1 cellular context compared by ENCODE assay signal in the genomic region with DNA sequence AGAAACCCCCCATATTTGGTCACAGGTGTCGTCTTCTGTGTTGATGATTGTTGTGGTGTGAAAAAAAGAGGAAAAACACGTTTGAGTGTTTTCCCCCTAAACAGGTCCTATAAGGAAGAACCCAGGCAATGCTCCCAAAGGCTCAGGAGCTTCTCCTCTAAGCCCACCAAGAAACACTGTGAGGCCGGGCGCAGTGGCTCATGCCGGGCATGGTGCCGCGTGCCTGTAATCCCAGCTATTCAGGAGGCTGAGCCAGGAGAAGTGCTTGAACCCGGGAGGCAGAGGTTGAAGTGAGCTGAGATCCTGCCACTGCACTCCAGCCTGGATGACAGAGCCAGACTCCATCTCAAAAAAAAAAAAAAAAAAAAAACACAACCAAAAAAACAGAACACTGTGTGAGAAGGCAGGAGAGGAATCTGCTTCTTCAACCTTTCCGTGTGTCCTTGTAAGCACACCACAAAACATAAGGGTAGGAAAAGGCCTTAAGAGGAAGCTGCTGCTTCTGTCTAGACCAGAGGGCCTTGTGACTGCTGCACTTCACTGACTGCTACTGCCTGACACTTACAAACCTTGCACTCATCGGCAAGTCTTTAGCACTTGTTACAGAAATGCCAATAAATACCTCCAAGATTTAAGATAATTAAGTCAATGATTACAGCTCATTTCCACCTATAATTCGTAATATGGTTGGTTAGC.
TF ChIP-seq lines count a peak whose summit lies in the region.

No MANE protein-coding gene starts in this region.

TF ChIP-seq in K562, 482 proteins besides CTCF, POLR2A, EP300 and RAD21:
- TF ChIP-seq ZNF584 (CRISPR knock-in tag; IDR thresholded peaks at IDR 0.05; ENCODE audit: low read depth) (no peak), NONO (IDR thresholded peaks at IDR 0.05; ENCODE audit: low read depth in 2 of 2, low read length in 1 of 2) (no peak), POLR2G (IDR thresholded peaks at IDR 0.05; ENCODE audit: low read depth, low read length) (0 out of 2 replicates have a peak, but pooled peaks have one; percentile 18), MTF1 (CRISPR knock-in tag; IDR thresholded peaks at IDR 0.05; ENCODE audit: borderline replicate concordance) (no peak)
TF ChIP-seq in K562: peak in this region for 1.
